ENCODE assay signal across 22 cellular contexts in the genomic region with DNA sequence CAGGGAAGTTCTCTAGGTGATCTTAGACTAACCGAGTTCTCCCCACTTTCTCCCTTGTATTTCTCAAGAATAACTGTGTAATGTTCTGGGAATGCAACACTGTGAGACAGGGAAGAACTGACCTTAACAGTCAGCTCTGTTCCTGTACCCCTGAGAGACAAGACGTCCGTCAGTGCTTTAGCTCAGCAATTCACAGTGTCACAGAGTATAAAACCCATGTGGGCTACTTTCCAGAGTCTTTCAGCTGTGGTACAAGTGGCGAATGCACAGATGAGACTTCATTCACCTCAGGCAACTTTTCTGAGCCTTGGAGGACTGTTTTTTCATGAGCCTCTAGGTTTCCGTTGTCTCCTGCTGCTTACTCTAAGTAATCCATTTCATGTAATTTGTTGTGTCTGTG.
"Had no signal": no experiment of that assay in that cellular context is flagged by ENCODE, and none has a peak within 500 bp of the region (broad histone marks: within the 10 kb centered on the region; RNA-seq: fewer than 3 reads in every experiment).

No MANE protein-coding gene starts in this region.

- DNase-seq: dermis blood vessel endothelial cell; dorsolateral prefrontal cortex; effector CD4-positive, alpha-beta T cell; effector memory CD4-positive, alpha-beta T cell; foreskin keratinocyte; heart left ventricle; hypothalamus; left cardiac atrium; left lung; left ventricle myocardium superior; lower lobe of right lung; mesenchymal stem cell; mucosa of descending colon had no signal

- H3K36me3 ChIP-seq: esophagus muscularis mucosa, gastroesophageal sphincter, heart left ventricle, left lung, lower lobe of right lung had no signal

- H2AFZ ChIP-seq: hepatocyte had no signal

- H3K4me1 ChIP-seq: esophagus muscularis mucosa, foreskin keratinocyte, gastroesophageal sphincter, heart left ventricle, left lung, lower lobe of right lung had no signal

- H3K4me2 ChIP-seq: hepatocyte had no signal

- ATAC-seq: foreskin keratinocyte, gastroesophageal sphincter, heart left ventricle, left cardiac atrium, left lung, left ventricle myocardium superior, lower lobe of right lung, mucosa of descending colon had no signal

- FAIRE-seq: colon, endothelial cell of umbilical vein, frontal cortex, islet of Langerhans, keratinocyte had no signal

- H3K27me3 ChIP-seq: dorsolateral prefrontal cortex, esophagus muscularis mucosa, foreskin keratinocyte, gastroesophageal sphincter, heart left ventricle, hepatocyte, left lung had no signal

- H3K27ac ChIP-seq: coronary artery, dorsolateral prefrontal cortex, esophagus muscularis mucosa, foreskin keratinocyte, gastroesophageal sphincter, heart left ventricle, hepatocyte, left lung, lower lobe of right lung had no signal

- H3K79me2 ChIP-seq: hepatocyte had no signal

- H3K4me3 ChIP-seq: coronary artery, dorsolateral prefrontal cortex, esophagus muscularis mucosa, gastroesophageal sphincter, heart left ventricle, hepatocyte, left lung, lower lobe of right lung, mucosa of descending colon had no signal
